11 cellular contexts compared by ENCODE assay signal in genomic region chr15:67077641-67078215, GRCh38. TPM values are rescaled to one million over a fixed set of nuclear protein-coding genes. Genes with fewer than 3 reads are reported as not detected.
A peak's percentile ranks its signal among the peaks of the same experiment; 100 is the strongest.
DNase-seq lines count a peak whose midpoint lies in the region; ATAC-seq and TF ChIP-seq lines count a peak whose summit lies in the region.
"Had no signal": no experiment of that assay in that cellular context is flagged by ENCODE, and none has a peak within 500 bp of the region (broad histone marks: within the 10 kb centered on the region; RNA-seq: fewer than 3 reads in every experiment).

No MANE protein-coding gene starts in this region.

- ATAC-seq in activated CD4-positive, alpha-beta T cell treated with anti-CD3 and anti-CD28 coated beads for 36 hours = no peak
- no peak for ATAC-seq in RWPE2 (ENCODE audit: low read depth)
- no peak for ATAC-seq in HG03159 (IDR thresholded peaks at IDR 0.05; ENCODE audit: unreplicated experiment)
- no peak for ATAC-seq in HG03354 (IDR thresholded peaks at IDR 0.05; ENCODE audit: poor library complexity, severe bottlenecking, unreplicated experiment)

- H3K9me3 Mint-ChIP-seq in activated CD4-positive, alpha-beta T cell treated with anti-CD3 and anti-CD28 coated beads for 36 hours (ENCODE audit: low read depth) = peaks cover 3% of the 10 kb centered on the region

- no peak overlapping the region for H3K4me3 ChIP-seq in RWPE2 (ENCODE audit: severe bottlenecking)
- H3K4me3 ChIP-seq in fibroblast of mammary gland (ENCODE audit: control insufficient read depth, low read depth, low read length) = no peak overlapping the region
- no peak overlapping the region for H3K4me3 ChIP-seq in stomach

- CTCF ChIA-PET in activated CD4-positive, alpha-beta T cell treated with anti-CD3 and anti-CD28 coated beads for 36 hours (lab: Charles Lee) = interaction anchor here (5.0 kb wide), 1 partner anchor 9 kb away, joined by 45 read pairs; no protein-coding TSS in a partner anchor

- intact Hi-C loops in activated CD4-positive, alpha-beta T cell treated with anti-CD3 and anti-CD28 coated beads for 36 hours (cut with DNase I, micrococcal nuclease) = no loop called here
- intact Hi-C loops in stomach (cut with DNase I; ENCODE audit: low total_unique reads) = no loop called here

- TF ChIP-seq CTCF in RWPE2 (IDR thresholded peaks at IDR 0.05; ENCODE audit: poor library complexity, severe bottlenecking) (no peak), fibroblast of mammary gland (conservative IDR thresholded peaks at IDR 0.05; ENCODE audit: control insufficient read depth, insufficient read depth, low read depth, low read length) (no peak), stomach (IDR thresholded peaks at IDR 0.05) (no peak)

- no peak overlapping the region for H3K4me3 Mint-ChIP-seq in activated CD4-positive, alpha-beta T cell treated with anti-CD3 and anti-CD28 coated beads for 36 hours

- peaks cover 22% of the 10 kb centered on the region for H3K36me3 Mint-ChIP-seq in activated CD4-positive, alpha-beta T cell treated with anti-CD3 and anti-CD28 coated beads for 36 hours (ENCODE audit: low read depth)

- DNase-seq in activated CD4-positive, alpha-beta T cell treated with anti-CD3 and anti-CD28 coated beads for 36 hours = no peak
- DNase-seq in activated CD4-positive, alpha-beta T cell treated with anti-CD3 and anti-CD28 coated beads, Interleukin-2, amount 50 U/mL, for 4 hours = no peak
- DNase-seq in RWPE2 (ENCODE audit: low spot score) = no peak
- peak; percentile 24 for DNase-seq in fibroblast of mammary gland (ENCODE audit: low read depth)
- DNase-seq in stomach = no peak
- no peak for DNase-seq in activated CD4-positive, CD25-positive, alpha-beta regulatory T cell (lab: John Stamatoyannopoulos, UW)
- DNase-seq: effector CD8-positive, alpha-beta T cell; NCI-H1105 treated with DMSO at 0.1 percent for 48 hours; stimulated activated CD4-positive, alpha-beta T cell treated with anti-CD3 and anti-CD28 coated beads, Interleukin-12 subunit alpha, Interleukin-12 subunit beta, amount 100 ng/mL, for 4 hours had no signal

- peak overlapping the region; percentile 16 for H3K27ac Mint-ChIP-seq in activated CD4-positive, alpha-beta T cell treated with anti-CD3 and anti-CD28 coated beads for 36 hours

- H3K36me3 ChIP-seq in RWPE2 (ENCODE audit: low read depth) (peaks cover 80% of the 10 kb centered on the region), stomach (no peaks in the 10 kb centered on the region)

- TF ChIP-seq EP300 in stomach (IDR thresholded peaks at IDR 0.05) = no peak

- H3K27me3 Mint-ChIP-seq in activated CD4-positive, alpha-beta T cell treated with anti-CD3 and anti-CD28 coated beads for 36 hours = no peaks in the 10 kb centered on the region

- POLR2A ChIA-PET in activated CD4-positive, alpha-beta T cell treated with anti-CD3 and anti-CD28 coated beads for 36 hours (lab: Charles Lee) = no interaction called here

- H3K27me3 ChIP-seq in RWPE2 (ENCODE audit: insufficient read depth, poor library complexity, severe bottlenecking) = no peaks in the 10 kb centered on the region
- H3K27me3 ChIP-seq in stomach = no peaks in the 10 kb centered on the region

- no peak for TF ChIP-seq POLR2A in stomach (IDR thresholded peaks at IDR 0.05)

- H3K27ac ChIP-seq in RWPE2 (ENCODE audit: poor library complexity, severe bottlenecking) (peak overlapping the region; percentile 54), stomach (peak overlapping the region; percentile 55 to 81 (median 75))

- H3K4me1 ChIP-seq in RWPE2 (ENCODE audit: insufficient read depth, poor library complexity, severe bottlenecking) (peaks cover 89% of the 10 kb centered on the region), stomach (peaks cover 59 to 100% (median 96%) of the 10 kb centered on the region in 4 donors)

- 30 to 51% (median 38%) methylated on average over 6 of the region's 6 CpGs for whole genome bisulfite sequencing in stomach, 5 donors

- peaks cover 93% of the 10 kb centered on the region for H3K4me1 Mint-ChIP-seq in activated CD4-positive, alpha-beta T cell treated with anti-CD3 and anti-CD28 coated beads for 36 hours

- H3K9me3 ChIP-seq in RWPE2 (ENCODE audit: severe bottlenecking) (no peaks in the 10 kb centered on the region), stomach (no peaks in the 10 kb centered on the region)

RNA-seq across cellular contexts. Expression of gene SMAD3, which starts 12.3 kb away (rescaled TPM):
- 10 to 100 TPM; 33.7 to 40.8 TPM for total RNA-seq in activated CD4-positive, alpha-beta T cell treated with anti-CD3 and anti-CD28 coated beads for 36 hours
- total RNA-seq in stomach = 100 to 1,000 TPM in 1 of 5 donors, 10 to 100 TPM in 4; 22.8 to 103 (median 48.1) TPM
- 10 to 100 TPM in 2 of 3 donors, 1 to 10 TPM in 1; 6.8 to 18.2 (median 10.7) TPM for polyA plus RNA-seq in stomach
